In the genomic region with DNA sequence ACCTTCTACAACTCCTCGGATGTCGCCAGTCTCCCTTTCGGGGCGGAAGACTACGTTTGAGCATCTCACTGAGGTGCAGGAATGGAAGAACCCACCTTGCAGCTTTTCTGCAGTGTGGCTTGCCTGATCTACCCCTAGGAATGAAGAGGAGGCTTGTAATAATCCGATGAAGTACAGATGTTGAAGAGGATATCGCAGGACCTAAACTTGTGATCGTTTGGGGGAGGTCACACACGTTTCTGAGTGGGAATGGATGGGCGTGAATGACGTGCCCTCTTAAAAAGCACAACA, we compare ENCODE assay signal across 8 cellular contexts. TPM values are rescaled to one million over a fixed set of nuclear protein-coding genes. Genes with fewer than 3 reads are reported as not detected.
DNase-seq lines count a peak whose midpoint lies in the region; ATAC-seq, FAIRE-seq and TF ChIP-seq lines count a peak whose summit lies in the region.

No MANE protein-coding gene starts in this region.

- TF ChIP-seq RAD21 in A549 (conservative IDR thresholded peaks at IDR 0.05 in 1 of 2, IDR thresholded peaks at IDR 0.05 in 1 of 2), result no peak

- peak overlapping the region; percentile 94 for H3K4me2 ChIP-seq in A549

- POLR2A ChIA-PET in A549 (lab: Yijun Ruan, JAX), result interaction anchor here (0.7 to 0.9 kb wide), 2 partner anchors 18 to 27 kb away, joined by 3 read pairs; no protein-coding TSS in a partner anchor

- FAIRE-seq in A549 (lab: Jason Lieb, UNC) (no peak), pancreas (lab: Jason Lieb, UNC) (no peak)

- H3K9me3 ChIP-seq in A549 (no peaks in the 10 kb centered on the region), SJCRH30 (replicated peaks) (no peaks in the 10 kb centered on the region), pancreas (no peaks in the 10 kb centered on the region)

- TF ChIP-seq EP300 in A549 (IDR thresholded peaks at IDR 0.05), result no peak

- H3K27me3 Mint-ChIP-seq in endothelial cell (ENCODE audit: unreplicated experiment), result peaks cover 13% of the 10 kb centered on the region

- DNase-seq in A549 (ENCODE audit: low read depth in 1 of 2, low spot score in 1 of 2) (no peak), SJCRH30 (no peak), endothelial cell (ENCODE audit: low spot score) (no peak), pancreas (no peak), DMS114 treated with DMSO at 0.1 percent for 48 hours (lab: John Stamatoyannopoulos, UW; ENCODE audit: unreplicated experiment) (no peak), NCI-H2196 (lab: John Stamatoyannopoulos, UW; ENCODE audit: unreplicated experiment) (no peak)

- H3K36me3 ChIP-seq in SJCRH30, result no peaks in the 10 kb centered on the region
- H3K36me3 ChIP-seq in pancreas, result no peaks in the 10 kb centered on the region

- H3K4me3 Mint-ChIP-seq in endothelial cell (ENCODE audit: unreplicated experiment), result peak overlapping the region; percentile 95

- ATAC-seq in A549 (peak; percentile 7 to 23; a peak in 4 of 6 replicates), GM21381 (IDR thresholded peaks at IDR 0.05; ENCODE audit: unreplicated experiment) (peak; percentile 1), pancreas (peak in 1 of 4 donors; percentile 0), GM21786 (IDR thresholded peaks at IDR 0.05; ENCODE audit: unreplicated experiment) (no peak)

- no peaks in the 10 kb centered on the region for H3K27me3 ChIP-seq in SJCRH30
- H3K27me3 ChIP-seq in pancreas, result no peaks in the 10 kb centered on the region

- no peak for TF ChIP-seq POLR2A in A549 (IDR thresholded peaks at IDR 0.05; ENCODE audit: low read length)

- TF ChIP-seq CTCF in A549 (IDR thresholded peaks at IDR 0.05) (no peak), endothelial cell (IDR thresholded peaks at IDR 0.05; ENCODE audit: unreplicated experiment) (no peak), pancreas (IDR thresholded peaks at IDR 0.05) (no peak)

- CTCF ChIA-PET in A549 (lab: Yijun Ruan, JAX), result no interaction called here

- H3K4me1 ChIP-seq in A549, result peaks cover 30% of the 10 kb centered on the region
- peaks cover 10% of the 10 kb centered on the region for H3K4me1 ChIP-seq in SJCRH30
- H3K4me1 ChIP-seq in pancreas, result peaks cover 4 to 18% (median 8%) of the 10 kb centered on the region in 3 donors

- H3K27ac Mint-ChIP-seq in endothelial cell (ENCODE audit: unreplicated experiment), result peak overlapping the region; percentile 84

- H3K36me3 Mint-ChIP-seq in endothelial cell (ENCODE audit: low read depth, unreplicated experiment), result peaks cover 8% of the 10 kb centered on the region

- H3K9me3 Mint-ChIP-seq in endothelial cell (ENCODE audit: unreplicated experiment), result peaks cover 4% of the 10 kb centered on the region

- H3K4me1 Mint-ChIP-seq in endothelial cell (ENCODE audit: unreplicated experiment), result peaks cover 41% of the 10 kb centered on the region

- H3K27ac ChIP-seq in A549, result peak overlapping the region; percentile 99 to 100
- H3K27ac ChIP-seq in SJCRH30, result peak overlapping the region; percentile 90
- peak overlapping the region; percentile 93 to 96 (median 96) for H3K27ac ChIP-seq in pancreas

- intact Hi-C loops in pancreas (cut with DNase I), result no loop called here

- under 1% methylated on average over 11 of the region's 11 CpGs for WGBS in A549 (ENCODE audit: missing lambda C conversion rate)
- 1% methylated on average over 11 of the region's 11 CpGs for WGBS in pancreas, 2 donors

- H3K4me3 ChIP-seq in A549, result peak overlapping the region; percentile 90
- H3K4me3 ChIP-seq in SJCRH30, result peak overlapping the region; percentile 73
- peak overlapping the region; percentile 65 to 96 (median 78) for H3K4me3 ChIP-seq in pancreas

TF ChIP-seq in A549, 52 proteins besides CTCF, POLR2A, EP300 and RAD21:
- TF ChIP-seq NFE2L2 (conservative IDR thresholded peaks at IDR 0.05; ENCODE audit: low read length) (no peak), FOXS1 (CRISPR knock-in tag; IDR thresholded peaks at IDR 0.05) (no peak), HDAC2 (IDR thresholded peaks at IDR 0.05) (no peak), KDM1A (IDR thresholded peaks at IDR 0.05; ENCODE audit: low read depth) (no peak)
- TF ChIP-seq, protein P1, sequence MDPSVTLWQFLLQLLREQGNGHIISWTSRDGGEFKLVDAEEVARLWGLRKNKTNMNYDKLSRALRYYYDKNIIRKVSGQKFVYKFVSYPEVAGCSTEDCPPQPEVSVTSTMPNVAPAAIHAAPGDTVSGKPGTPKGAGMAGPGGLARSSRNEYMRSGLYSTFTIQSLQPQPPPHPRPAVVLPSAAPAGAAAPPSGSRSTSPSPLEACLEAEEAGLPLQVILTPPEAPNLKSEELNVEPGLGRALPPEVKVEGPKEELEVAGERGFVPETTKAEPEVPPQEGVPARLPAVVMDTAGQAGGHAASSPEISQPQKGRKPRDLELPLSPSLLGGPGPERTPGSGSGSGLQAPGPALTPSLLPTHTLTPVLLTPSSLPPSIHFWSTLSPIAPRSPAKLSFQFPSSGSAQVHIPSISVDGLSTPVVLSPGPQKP (IDR thresholded peaks at IDR 0.05; ENCODE audit: low read depth, low read length), result no peak

RNA-seq across cellular contexts. Expression of a gene that starts 0.5 kb away (rescaled TPM):
- polyA plus RNA-seq in A549 (2011; rRNA removed), result 18.1 and 18.7 TPM in 2 replicates
- polyA plus RNA-seq in A549 (2012; cell fraction: cytosol; rRNA removed), result 2.2 and 2.5 TPM in 2 replicates
- 0.88 and 2.1 TPM in 2 replicates for polyA plus RNA-seq in A549 (2012; cell fraction: nucleus; rRNA removed)
- 7.9 to 10.2 TPM (median 8.5 TPM) in 3 replicates for polyA plus RNA-seq in A549 (2017; fragmentation: RNase III; extraction: RNeasy Plus Mini Kit Qiagen cat#74134 plus additional on column Dnase treatment)
- 22.8 and 27.2 TPM in 2 replicates for polyA minus RNA-seq in A549 (2011; rRNA and poly(A)+ RNA removed)
- 68.0 and 74.2 TPM in 2 replicates for total RNA-seq in SJCRH30 (2014; rRNA removed; shearing (Covaris generic))
- total RNA-seq in endothelial cell (ENCODE audit: unreplicated experiment), result 36.4 TPM
- 10 to 100 TPM; 37.4 to 50.7 (median 45.7) TPM for total RNA-seq in pancreas
- polyA plus RNA-seq in pancreas, result 1 to 10 TPM; 6.0 to 8.4 TPM
